ENCODE assay signal across 1 cellular context in genomic region chr19:47257411-47258169, GRCh38.
TF ChIP-seq lines count a peak whose summit lies in the region.

No MANE protein-coding gene starts in this region.

TF ChIP-seq in K562, 482 proteins besides CTCF, POLR2A, EP300 and RAD21 (continued from another document and continues in another):
- TF ChIP-seq CREM (IDR thresholded peaks at IDR 0.05; ENCODE audit: low read depth) = no peak
- TF ChIP-seq THRAP3 (IDR thresholded peaks at IDR 0.05; ENCODE audit: borderline replicate concordance) = no peak
- TF ChIP-seq MAZ (CRISPR knock-in tag; conservative IDR thresholded peaks at IDR 0.05 in 1 of 2, IDR thresholded peaks at IDR 0.05 in 1 of 2) = peak in 1 of 2 experiments; percentile 33; a peak in 1 of 4 replicates
- no peak for TF ChIP-seq ATF6 (CRISPR knock-in tag; IDR thresholded peaks at IDR 0.05)
- no peak for TF ChIP-seq LEF1 (IDR thresholded peaks at IDR 0.05)
- no peak for TF ChIP-seq TBP (optimal IDR thresholded peaks at IDR 0.05; ENCODE audit: low read depth, low read length)
- no peak for TF ChIP-seq SAFB2 (IDR thresholded peaks at IDR 0.05; ENCODE audit: borderline replicate concordance, low read depth, low read length, severe bottlenecking)
- no peak for TF ChIP-seq CCAR2 (IDR thresholded peaks at IDR 0.05; ENCODE audit: low read depth, low read length)
- peak; percentile 34; the same call in 1 of the 2 replicates for TF ChIP-seq SMARCE1 (IDR thresholded peaks at IDR 0.05)
- peak; percentile 55; the same call in 1 of the 2 replicates for TF ChIP-seq NFRKB (IDR thresholded peaks at IDR 0.05; ENCODE audit: low read depth)
- TF ChIP-seq HES1 (IDR thresholded peaks at IDR 0.05; ENCODE audit: low read depth) = no peak
- no peak for TF ChIP-seq ZNF316 (IDR thresholded peaks at IDR 0.05)
- no peak for TF ChIP-seq NFIC (IDR thresholded peaks at IDR 0.05)
- no peak for TF ChIP-seq GATAD2B (IDR thresholded peaks at IDR 0.05; ENCODE audit: borderline replicate concordance)
- peak; percentile 39 for TF ChIP-seq RBFOX2 (IDR thresholded peaks at IDR 0.05; ENCODE audit: low read depth, low read length)
- no peak for TF ChIP-seq ZNF507 (tag; conservative IDR thresholded peaks at IDR 0.05)
- no peak for TF ChIP-seq NFIX (CRISPR knock-in tag; IDR thresholded peaks at IDR 0.05; ENCODE audit: low read depth)
- no peak for TF ChIP-seq CBFB (CRISPR knock-in tag; IDR thresholded peaks at IDR 0.05)
- TF ChIP-seq SMARCC2 (IDR thresholded peaks at IDR 0.05; ENCODE audit: low read depth) = no peak
- no peak for TF ChIP-seq ETV6 (IDR thresholded peaks at IDR 0.05; ENCODE audit: borderline replicate concordance in 1 of 2, low read depth in 2 of 2, low read length in 1 of 2)
- TF ChIP-seq ETV6 (CRISPR knock-in tag; IDR thresholded peaks at IDR 0.05; ENCODE audit: borderline replicate concordance) = no peak
- TF ChIP-seq ARHGAP35 (IDR thresholded peaks at IDR 0.05; ENCODE audit: partially characterized antibody) = no peak
- TF ChIP-seq L3MBTL2 (IDR thresholded peaks at IDR 0.05) = 0 out of 2 replicates have a peak, but pooled peaks have one; percentile 17
- TF ChIP-seq PBX2 (CRISPR knock-in tag; IDR thresholded peaks at IDR 0.05; ENCODE audit: low read depth) = no peak
- no peak for TF ChIP-seq PBX2 (tag; conservative IDR thresholded peaks at IDR 0.05; ENCODE audit: low read depth)
- no peak for TF ChIP-seq CHD7 (IDR thresholded peaks at IDR 0.05; ENCODE audit: low read depth, low read length)
- no peak for TF ChIP-seq STAT5B (CRISPR knock-in tag; IDR thresholded peaks at IDR 0.05)
- no peak for TF ChIP-seq HNRNPK (IDR thresholded peaks at IDR 0.05; ENCODE audit: low read depth, low read length, poor library complexity, severe bottlenecking)
- TF ChIP-seq ZNF384 (IDR thresholded peaks at IDR 0.05; ENCODE audit: low read depth, low read length) = peak; percentile 77
- no peak for TF ChIP-seq CBFA2T2 (conservative IDR thresholded peaks at IDR 0.05)
- TF ChIP-seq MCM7 (IDR thresholded peaks at IDR 0.05) = no peak
- TF ChIP-seq SAP30 (IDR thresholded peaks at IDR 0.05; ENCODE audit: borderline replicate concordance, insufficient read depth, low read depth, low read length, poor library complexity, severe bottlenecking) = peak; percentile 54
- TF ChIP-seq IRF2 (CRISPR knock-in tag; IDR thresholded peaks at IDR 0.05) = no peak
- TF ChIP-seq FOXA3 (CRISPR knock-in tag; conservative IDR thresholded peaks at IDR 0.05 in 1 of 2, IDR thresholded peaks at IDR 0.05 in 1 of 2) = no peak
- TF ChIP-seq ZBTB26 (CRISPR knock-in tag; IDR thresholded peaks at IDR 0.05) = no peak
- no peak for TF ChIP-seq CREB1 (IDR thresholded peaks at IDR 0.05)
- TF ChIP-seq CREB1 (CRISPR knock-in tag; IDR thresholded peaks at IDR 0.05) = no peak
- no peak for TF ChIP-seq DNMT1 (IDR thresholded peaks at IDR 0.05)
- 0 out of 4 replicates have a peak, but pooled peaks of 1 of the 2 experiments have one; percentile 7 for TF ChIP-seq FOXK2 (conservative IDR thresholded peaks at IDR 0.05 in 1 of 2, IDR thresholded peaks at IDR 0.05 in 1 of 2; ENCODE audit: low read depth in 2 of 2)
- no peak for TF ChIP-seq HEY1 (CRISPR knock-in tag; IDR thresholded peaks at IDR 0.05; ENCODE audit: borderline replicate concordance)
- peak; percentile 54 to 55; a peak in 2 of 4 replicates for TF ChIP-seq MNT (conservative IDR thresholded peaks at IDR 0.05)
- TF ChIP-seq NCOA2 (IDR thresholded peaks at IDR 0.05; ENCODE audit: partially characterized antibody in 2 of 2) = no peak
- 0 out of 2 replicates have a peak, but pooled peaks have one; percentile 39 for TF ChIP-seq POLR2AphosphoS5 (IDR thresholded peaks at IDR 0.05; ENCODE audit: control insufficient read depth, insufficient read depth, low read depth, low read length)
- TF ChIP-seq ZSCAN32 (CRISPR knock-in tag; IDR thresholded peaks at IDR 0.05) = no peak
